18 cellular contexts compared by ENCODE assay signal in genomic region chr6:52641388-52641787, GRCh38. TPM values are rescaled to one million over a fixed set of nuclear protein-coding genes. Genes with fewer than 3 reads are reported as not detected.
DNase-seq lines count a peak whose midpoint lies in the region; ATAC-seq, FAIRE-seq and TF ChIP-seq lines count a peak whose summit lies in the region.
"Had no signal": no experiment of that assay in that cellular context is flagged by ENCODE, and none has a peak within 500 bp of the region (broad histone marks: within the 10 kb centered on the region; RNA-seq: fewer than 3 reads in every experiment).

No MANE protein-coding gene starts in this region.

- BruUV-seq in K562 (replicated peaks; lab: Mats Ljungman, UMichigan) = no TSS peak

- H3K36me3 ChIP-seq in K562 (ENCODE audit: control insufficient read depth, insufficient read depth, low read length) (no peaks in the 10 kb centered on the region), spleen (no peaks in the 10 kb centered on the region)
- H3K36me3 ChIP-seq: Peyer's patch had no signal

- H3K4me1 ChIP-seq in K562 (replicated peaks in 1 of 2; ENCODE audit: control insufficient read depth in 2 of 2, insufficient read depth in 2 of 2, low read length in 2 of 2) (peaks cover 9 to 35% of the 10 kb centered on the region in 2 experiments), spleen (peaks cover 0 to 14% (median 11%) of the 10 kb centered on the region in 6 donors)
- H3K4me1 ChIP-seq: Peyer's patch had no signal

- DNase-seq in stimulated activated naive CD8-positive, alpha-beta T cell treated with anti-CD3 and anti-CD28 coated beads, Interleukin-15, amount 100 ng/mL, for 72 hours = no peak
- no peak for DNase-seq in stimulated activated naive CD8-positive, alpha-beta T cell treated with anti-CD3 and anti-CD28 coated beads, Interleukin-15, Interleukin-2, amounts not matched to agents 100 U/mL and 50 U/mL, for 24 hours
- DNase-seq in NCI-H69 (lab: John Stamatoyannopoulos, UW) (peak; percentile 66), K562 (ENCODE audit: extremely low read depth in 1 of 4, low spot score in 3 of 4) (no peak), spleen (no peak), RCC 7860 (ENCODE audit: low spot score) (no peak), GM19238 (ENCODE audit: insufficient read length, low spot score) (no peak)
- no peak for DNase-seq in activated naive CD8-positive, alpha-beta T cell treated with anti-CD3 and anti-CD28 coated beads, Interleukin-2, amount 50 U/mL, for 24 hours
- DNase-seq: Calu3; CD4-positive, alpha-beta memory T cell; EL; GOT3; KG1; NCI-H1694; Peyer's patch had no signal

- in situ Hi-C loops in K562 (cut with MboI) = no loop called here

- H3K4me3 ChIP-seq in K562 (no peak overlapping the region), spleen (no peak overlapping the region)
- H3K4me3 ChIP-seq: GM12878, Peyer's patch had no signal

- H3K9me3 ChIP-seq in K562 (replicated peaks; ENCODE audit: control insufficient read depth, insufficient read depth, low read depth, low read length) (no peaks in the 10 kb centered on the region), spleen (no peaks in the 10 kb centered on the region)
- H3K9me3 ChIP-seq: Peyer's patch had no signal

- no peaks in the 10 kb centered on the region for H3K9me3 Mint-ChIP-seq in stimulated activated naive CD8-positive, alpha-beta T cell treated with anti-CD3 and anti-CD28 coated beads, Interleukin-15, amount 100 ng/mL, for 72 hours
- no peaks in the 10 kb centered on the region for H3K9me3 Mint-ChIP-seq in activated naive CD8-positive, alpha-beta T cell treated with anti-CD3 and anti-CD28 coated beads, Interleukin-2, amount 50 U/mL, for 24 hours
- H3K9me3 Mint-ChIP-seq: CD4-positive, alpha-beta memory T cell had no signal

- H3K27me3 Mint-ChIP-seq in stimulated activated naive CD8-positive, alpha-beta T cell treated with anti-CD3 and anti-CD28 coated beads, Interleukin-15, amount 100 ng/mL, for 72 hours = peaks cover 18% of the 10 kb centered on the region
- H3K27me3 Mint-ChIP-seq in activated naive CD8-positive, alpha-beta T cell treated with anti-CD3 and anti-CD28 coated beads, Interleukin-2, amount 50 U/mL, for 24 hours = peaks cover 27% of the 10 kb centered on the region

- TF ChIP-seq RAD21 in K562 (CRISPR knock-in tag; conservative IDR thresholded peaks at IDR 0.05 in 1 of 2, IDR thresholded peaks at IDR 0.05 in 1 of 2) = no peak

- no peak overlapping the region for H3K9ac ChIP-seq in K562 (ENCODE audit: insufficient read depth in 1 of 2, low read depth in 2 of 2, low read length in 2 of 2)

- no peaks in the 10 kb centered on the region for H3K27me3 ChIP-seq in K562 (ENCODE audit: control insufficient read depth in 2 of 2, insufficient read depth in 2 of 2, low read length in 2 of 2)
- H3K27me3 ChIP-seq in spleen (replicated peaks in 1 of 7) = no peaks in the 10 kb centered on the region
- H3K27me3 ChIP-seq: Peyer's patch had no signal

- peak; percentile 39 for ATAC-seq in stimulated activated naive CD8-positive, alpha-beta T cell treated with anti-CD3 and anti-CD28 coated beads, Interleukin-15, amount 100 ng/mL, for 72 hours
- no peak for ATAC-seq in stimulated activated naive CD8-positive, alpha-beta T cell treated with anti-CD3 and anti-CD28 coated beads, Interleukin-15, Interleukin-2, amounts not matched to agents 100 U/mL and 50 U/mL, for 24 hours
- ATAC-seq in K562 = no peak
- ATAC-seq in activated naive CD8-positive, alpha-beta T cell treated with anti-CD3 and anti-CD28 coated beads, Interleukin-2, amount 50 U/mL, for 24 hours = no peak
- ATAC-seq: GM12878 had no signal

- FAIRE-seq in K562 (lab: Jason Lieb, UNC) = peak; percentile 29
- no peak for FAIRE-seq in RCC 7860 (lab: Jason Lieb, UNC)
- FAIRE-seq: GM12878, GM19239 had no signal

- H3K4me2 ChIP-seq in K562 (ENCODE audit: insufficient read depth, low read length) = no peak overlapping the region

- no peaks in the 10 kb centered on the region for H3K9me1 ChIP-seq in K562 (ENCODE audit: control insufficient read depth, insufficient read depth, low read length)

- CTCF ChIA-PET in K562 (lab: Yijun Ruan, JAX; ENCODE audit: low intra/inter-chr PET ratio) = no interaction called here

- no peak for TF ChIP-seq POLR2A in K562 (conservative IDR thresholded peaks at IDR 0.05)
- TF ChIP-seq POLR2A in spleen (IDR thresholded peaks at IDR 0.05) = no peak

- peaks cover 7% of the 10 kb centered on the region for H3K4me1 Mint-ChIP-seq in stimulated activated naive CD8-positive, alpha-beta T cell treated with anti-CD3 and anti-CD28 coated beads, Interleukin-15, amount 100 ng/mL, for 72 hours
- H3K4me1 Mint-ChIP-seq in activated naive CD8-positive, alpha-beta T cell treated with anti-CD3 and anti-CD28 coated beads, Interleukin-2, amount 50 U/mL, for 24 hours = peaks cover 5% of the 10 kb centered on the region
- H3K4me1 Mint-ChIP-seq: B cell had no signal

- no peak overlapping the region for H3K27ac ChIP-seq in K562 (ENCODE audit: extremely low read depth, low read depth, low read length)
- H3K27ac ChIP-seq in spleen = peak overlapping the region in 5 of 8 donors; percentile 28 to 53 (median 47)
- H3K27ac ChIP-seq: Peyer's patch had no signal

- peak overlapping the region; percentile 72 for H2AFZ ChIP-seq in K562 (ENCODE audit: low read depth, low read length)

- intact Hi-C loops in K562 (cut with micrococcal nuclease) = loop anchor here (5.0 kb wide), 1 partner anchor 44 kb away; no protein-coding TSS in a partner anchor
- intact Hi-C loops in spleen (cut with DNase I; ENCODE audit: low total_unique reads) = no loop called here

- TF ChIP-seq CTCF in K562 (IDR thresholded peaks at IDR 0.05 in 2 of 3, conservative IDR thresholded peaks at IDR 0.05 in 1 of 3; ENCODE audit: insufficient read depth in 2 of 3, low read depth in 1 of 3, low read length in 3 of 3) (no peak), spleen (IDR thresholded peaks at IDR 0.05 in 8 of 11, conservative IDR thresholded peaks at IDR 0.05 in 3 of 11) (no peak)

- no peaks in the 10 kb centered on the region for H3K36me3 Mint-ChIP-seq in activated naive CD8-positive, alpha-beta T cell treated with anti-CD3 and anti-CD28 coated beads, Interleukin-2, amount 50 U/mL, for 24 hours (ENCODE audit: low read depth)
- H3K36me3 Mint-ChIP-seq: CD4-positive, alpha-beta memory T cell had no signal

- H3K79me2 ChIP-seq in K562 (ENCODE audit: control insufficient read depth, insufficient read depth, low read length) = no peaks in the 10 kb centered on the region

- H3K27ac Mint-ChIP-seq in stimulated activated naive CD8-positive, alpha-beta T cell treated with anti-CD3 and anti-CD28 coated beads, Interleukin-15, amount 100 ng/mL, for 72 hours = no peak overlapping the region
- H3K27ac Mint-ChIP-seq in activated naive CD8-positive, alpha-beta T cell treated with anti-CD3 and anti-CD28 coated beads, Interleukin-2, amount 50 U/mL, for 24 hours = no peak overlapping the region
- H3K27ac Mint-ChIP-seq: B cell had no signal

- TF ChIP-seq EP300 in K562 (IDR thresholded peaks at IDR 0.05; ENCODE audit: low read length) = no peak

- no peaks in the 10 kb centered on the region for H4K20me1 ChIP-seq in K562 (replicated peaks; ENCODE audit: control insufficient read depth, insufficient read depth, low read length)

- POLR2A ChIA-PET in K562 (lab: Yijun Ruan, JAX) = interaction anchor here (2.7 kb wide), 1 partner anchor 10 kb away, joined by 11 read pairs; no protein-coding TSS in a partner anchor

- no peak overlapping the region for H3K4me3 Mint-ChIP-seq in stimulated activated naive CD8-positive, alpha-beta T cell treated with anti-CD3 and anti-CD28 coated beads, Interleukin-15, amount 100 ng/mL, for 72 hours
- H3K4me3 Mint-ChIP-seq in activated naive CD8-positive, alpha-beta T cell treated with anti-CD3 and anti-CD28 coated beads, Interleukin-2, amount 50 U/mL, for 24 hours = no peak overlapping the region
- H3K4me3 Mint-ChIP-seq: B cell; CD4-positive, alpha-beta memory T cell had no signal

TF ChIP-seq in K562, 482 proteins besides CTCF, POLR2A, EP300 and RAD21 (continues in another document):
- TF ChIP-seq CEBPB (tag; IDR thresholded peaks at IDR 0.05) = peak; percentile 37; the same call in 1 of the 2 replicates
- no peak for TF ChIP-seq NCOA2 (IDR thresholded peaks at IDR 0.05; ENCODE audit: partially characterized antibody in 2 of 2)
- no peak for TF ChIP-seq STAT5A (IDR thresholded peaks at IDR 0.05; ENCODE audit: borderline replicate concordance, low read length)
- TF ChIP-seq ZFX (CRISPR knock-in tag; IDR thresholded peaks at IDR 0.05) = no peak
- TF ChIP-seq TSC22D4 (tag; IDR thresholded peaks at IDR 0.05) = no peak

RNA-seq across cellular contexts. Expression of gene TMEM14A, which starts 29.5 kb away (rescaled TPM):
- 0.86 and 3.8 TPM in 2 replicates for total RNA-seq in K562 (2011; cell fraction: chromatin; rRNA removed; ENCODE audit: low replicate concordance)
- 2.8 and 2.9 TPM in 2 replicates for total RNA-seq in K562 (2011; cell fraction: nucleolus; rRNA removed)
- total RNA-seq in K562 (2011; cell fraction: nucleoplasm; rRNA removed) = 3.7 and 5.0 TPM in 2 replicates
- total RNA-seq in K562 (2014; rRNA removed) (3.5 and 5.4 TPM in 2 replicates), K562 (2014; rRNA removed; fragmentation: Illumina TruSeq; extraction: Trizol) (9.5 and 10.2 TPM in 2 replicates), K562 (2015; rRNA removed; fragmentation: Illumina TruSeq; extraction: Trizol) (8.5 and 10.0 TPM in 2 replicates), K562 (2021) (7.4 and 8.1 TPM in 2 replicates), spleen (10 to 100 TPM in 4 of 7 donors, 1 to 10 TPM in 3; 7.5 to 16.0 (median 11.0) TPM)
- polyA plus RNA-seq in K562 (2011; rRNA removed) (6.1 and 10.7 TPM in 2 replicates), K562 (2014; fragmentation: Illumina TruSeq; extraction: Trizol) (6.1 and 6.9 TPM in 2 replicates), K562 (2014; fragmentation: Nextera tagmentation; extraction: Ambion mirVana) (10 to 100 TPM; 32.5 to 43.3 TPM), K562 (2014; rRNA removed) (6.2 and 8.0 TPM in 2 replicates), spleen (10 to 100 TPM; 15.0 to 20.3 (median 16.6) TPM)
- polyA plus RNA-seq in K562 (2011; cell fraction: cytosol; rRNA removed) = 5.5 and 5.7 TPM in 2 replicates
- 1.1 and 2.0 TPM in 2 replicates for polyA plus RNA-seq in K562 (2011; cell fraction: nucleus; rRNA removed)
- polyA plus RNA-seq in K562 (2012) = 8.5 and 11.2 TPM in 2 replicates
- 1.8 and 3.7 TPM in 2 replicates for polyA minus RNA-seq in K562 (2011; rRNA and poly(A)+ RNA removed)
- 1.4 and 3.5 TPM in 2 replicates for polyA minus RNA-seq in K562 (2011; cell fraction: cytosol; rRNA and poly(A)+ RNA removed)
- 0.67 and 1.1 TPM in 2 replicates for polyA minus RNA-seq in K562 (2011; cell fraction: nucleus; rRNA and poly(A)+ RNA removed)
